In genomic region chr2:15539999-15540398, GRCh38 we compare ENCODE assay signal across 15 cellular contexts. TPM values are rescaled to one million over a fixed set of nuclear protein-coding genes. Genes with fewer than 3 reads are reported as not detected.
A peak's percentile ranks its signal among the peaks of the same experiment; 100 is the strongest.
DNase-seq lines count a peak whose midpoint lies in the region; ATAC-seq and TF ChIP-seq lines count a peak whose summit lies in the region.
"Had no signal": no experiment of that assay in that cellular context is flagged by ENCODE, and none has a peak within 500 bp of the region (broad histone marks: within the 10 kb centered on the region; RNA-seq: fewer than 3 reads in every experiment).

No MANE protein-coding gene starts in this region.

- H3K27me3 Mint-ChIP-seq in activated CD4-positive, alpha-beta T cell treated with anti-CD3 and anti-CD28 coated beads, Interleukin-2, amount 10 ng/mL, durations not matched to agents 24 days and 14 days, result no peaks in the 10 kb centered on the region
- no peaks in the 10 kb centered on the region for H3K27me3 Mint-ChIP-seq in stimulated activated naive B cell treated with anti-CD40 and anti-IgM and Interleukin-4, amounts not matched to agents 10 μg/mL and 1 μg/mL and 100 μg/mL, for 72 hours
- H3K27me3 Mint-ChIP-seq in activated CD8-positive, alpha-beta T cell treated with anti-CD3 and anti-CD28 coated beads, Interleukin-2, amount 10 ng/mL, durations not matched to agents 7 days and 5 days (ENCODE audit: low read depth), result no peaks in the 10 kb centered on the region
- H3K27me3 Mint-ChIP-seq: activated naive CD8-positive, alpha-beta T cell had no signal

- H3K9me3 ChIP-seq in Peyer's patch (no peaks in the 10 kb centered on the region), gastrocnemius medialis (no peaks in the 10 kb centered on the region)
- H3K9me3 ChIP-seq: gastroesophageal sphincter had no signal

- no peak overlapping the region for H3K4me3 ChIP-seq in Peyer's patch
- H3K4me3 ChIP-seq in gastrocnemius medialis, result no peak overlapping the region
- H3K4me3 ChIP-seq: gastroesophageal sphincter had no signal

- ATAC-seq in GM21786 (IDR thresholded peaks at IDR 0.05; ENCODE audit: unreplicated experiment), result peak; percentile 89
- ATAC-seq in HG03378 (IDR thresholded peaks at IDR 0.05; ENCODE audit: unreplicated experiment), result peak; percentile 91
- peak; percentile 45 to 52 for ATAC-seq in stimulated activated naive B cell treated with anti-CD40 and anti-IgM and Interleukin-4, amounts not matched to agents 10 μg/mL and 1 μg/mL and 100 μg/mL, for 72 hours (replicated peaks)
- ATAC-seq in gastrocnemius medialis, result no peak
- no peak for ATAC-seq in activated CD8-positive, alpha-beta T cell treated with anti-CD3 and anti-CD28 coated beads, Interleukin-2, amount 10 ng/mL, durations not matched to agents 7 days and 5 days
- ATAC-seq: gastroesophageal sphincter, Right ventricle myocardium inferior had no signal

- peaks cover 10% of the 10 kb centered on the region for H3K36me3 Mint-ChIP-seq in activated CD4-positive, alpha-beta T cell treated with anti-CD3 and anti-CD28 coated beads, Interleukin-2, amount 10 ng/mL, durations not matched to agents 24 days and 14 days (ENCODE audit: low read depth)
- peaks cover 11 to 28% of the 10 kb centered on the region in 2 donors for H3K36me3 Mint-ChIP-seq in stimulated activated naive B cell treated with anti-CD40 and anti-IgM and Interleukin-4, amounts not matched to agents 10 μg/mL and 1 μg/mL and 100 μg/mL, for 72 hours
- H3K36me3 Mint-ChIP-seq in activated CD8-positive, alpha-beta T cell treated with anti-CD3 and anti-CD28 coated beads, Interleukin-2, amount 10 ng/mL, durations not matched to agents 7 days and 5 days (ENCODE audit: low read depth), result peaks cover 11% of the 10 kb centered on the region

- intact Hi-C loops in activated CD4-positive, alpha-beta T cell treated with anti-CD3 and anti-CD28 coated beads, Interleukin-2, amount 10 ng/mL, durations not matched to agents 24 days and 14 days (cut with micrococcal nuclease), result no loop called here
- intact Hi-C loops in gastrocnemius medialis (cut with DNase I; ENCODE audit: low total_unique reads), result no loop called here

- no peak overlapping the region for H3K4me3 Mint-ChIP-seq in activated CD4-positive, alpha-beta T cell treated with anti-CD3 and anti-CD28 coated beads, Interleukin-2, amount 10 ng/mL, durations not matched to agents 24 days and 14 days
- no peak overlapping the region for H3K4me3 Mint-ChIP-seq in stimulated activated naive B cell treated with anti-CD40 and anti-IgM and Interleukin-4, amounts not matched to agents 10 μg/mL and 1 μg/mL and 100 μg/mL, for 72 hours
- H3K4me3 Mint-ChIP-seq in activated CD8-positive, alpha-beta T cell treated with anti-CD3 and anti-CD28 coated beads, Interleukin-2, amount 10 ng/mL, durations not matched to agents 7 days and 5 days, result no peak overlapping the region
- H3K4me3 Mint-ChIP-seq: activated naive CD8-positive, alpha-beta T cell had no signal

- no peaks in the 10 kb centered on the region for H3K9me3 Mint-ChIP-seq in activated CD4-positive, alpha-beta T cell treated with anti-CD3 and anti-CD28 coated beads, Interleukin-2, amount 10 ng/mL, durations not matched to agents 24 days and 14 days
- H3K9me3 Mint-ChIP-seq in stimulated activated naive B cell treated with anti-CD40 and anti-IgM and Interleukin-4, amounts not matched to agents 10 μg/mL and 1 μg/mL and 100 μg/mL, for 72 hours, result no peaks in the 10 kb centered on the region
- H3K9me3 Mint-ChIP-seq in activated CD8-positive, alpha-beta T cell treated with anti-CD3 and anti-CD28 coated beads, Interleukin-2, amount 10 ng/mL, durations not matched to agents 7 days and 5 days (ENCODE audit: insufficient read depth), result no peaks in the 10 kb centered on the region

- H3K4me1 Mint-ChIP-seq in activated CD4-positive, alpha-beta T cell treated with anti-CD3 and anti-CD28 coated beads, Interleukin-2, amount 10 ng/mL, durations not matched to agents 24 days and 14 days, result peaks cover 4% of the 10 kb centered on the region
- H3K4me1 Mint-ChIP-seq in stimulated activated naive B cell treated with anti-CD40 and anti-IgM and Interleukin-4, amounts not matched to agents 10 μg/mL and 1 μg/mL and 100 μg/mL, for 72 hours, result peaks cover 14 to 20% of the 10 kb centered on the region in 2 donors
- H3K4me1 Mint-ChIP-seq in activated CD8-positive, alpha-beta T cell treated with anti-CD3 and anti-CD28 coated beads, Interleukin-2, amount 10 ng/mL, durations not matched to agents 7 days and 5 days (ENCODE audit: low read depth), result peaks cover 9% of the 10 kb centered on the region

- in situ Hi-C loops in gastrocnemius medialis (cut with MboI; ENCODE audit: low sequenced_read_pairs in 4 of 4), result no loop called here

- no peak overlapping the region for H3K27ac Mint-ChIP-seq in activated CD4-positive, alpha-beta T cell treated with anti-CD3 and anti-CD28 coated beads, Interleukin-2, amount 10 ng/mL, durations not matched to agents 24 days and 14 days
- no peak overlapping the region for H3K27ac Mint-ChIP-seq in stimulated activated naive B cell treated with anti-CD40 and anti-IgM and Interleukin-4, amounts not matched to agents 10 μg/mL and 1 μg/mL and 100 μg/mL, for 72 hours
- H3K27ac Mint-ChIP-seq in activated CD8-positive, alpha-beta T cell treated with anti-CD3 and anti-CD28 coated beads, Interleukin-2, amount 10 ng/mL, durations not matched to agents 7 days and 5 days, result no peak overlapping the region
- H3K27ac Mint-ChIP-seq: activated naive CD8-positive, alpha-beta T cell had no signal

- H3K36me3 ChIP-seq in Peyer's patch, result peaks cover 0 to 7% (median 0%) of the 10 kb centered on the region in 3 donors
- H3K36me3 ChIP-seq in gastrocnemius medialis, result peaks cover 0 to 5% of the 10 kb centered on the region in 2 donors

- CTCF ChIA-PET in activated CD8-positive, alpha-beta T cell treated with anti-CD3 and anti-CD28 coated beads, Interleukin-2, amount 10 ng/mL, durations not matched to agents 7 days and 5 days (lab: Charles Lee), result no interaction called here

- no peak for TF ChIP-seq CTCF in Peyer's patch (IDR thresholded peaks at IDR 0.05)
- no peak for TF ChIP-seq CTCF in gastrocnemius medialis (IDR thresholded peaks at IDR 0.05 in 4 of 5, conservative IDR thresholded peaks at IDR 0.05 in 1 of 5)

- H3K4me1 ChIP-seq in Peyer's patch, result no peaks in the 10 kb centered on the region
- H3K4me1 ChIP-seq in gastrocnemius medialis, result no peaks in the 10 kb centered on the region

- peak; percentile 29 for DNase-seq in activated CD4-positive, alpha-beta T cell treated with anti-CD3 and anti-CD28 coated beads, Interleukin-2, amount 10 ng/mL, durations not matched to agents 24 days and 14 days
- no peak for DNase-seq in activated CD4-positive, alpha-beta T cell treated with anti-CD3 and anti-CD28 coated beads for 48 hours
- no peak for DNase-seq in stimulated activated naive B cell treated with anti-CD40 and anti-IgM and Interleukin-4, amounts not matched to agents 10 μg/mL and 1 μg/mL and 100 μg/mL, for 72 hours
- no peak for DNase-seq in Peyer's patch
- DNase-seq in gastrocnemius medialis, result no peak
- no peak for DNase-seq in activated CD8-positive, alpha-beta T cell treated with anti-CD3 and anti-CD28 coated beads, Interleukin-2, amount 10 ng/mL, durations not matched to agents 7 days and 5 days
- DNase-seq: activated CD4-positive, CD25-positive, alpha-beta regulatory T cell treated with anti-CD3 and anti-CD28 coated beads, Interleukin-2, amount 50 U/mL, for 72 hours; midbrain; NCI-H2107; stimulated activated CD8-positive, alpha-beta memory T cell treated with anti-CD3 and anti-CD28 coated beads, Interleukin-4, amount 100 ng/mL, for 48 hours had no signal

- TF ChIP-seq POLR2A in Peyer's patch (IDR thresholded peaks at IDR 0.05) (no peak), gastrocnemius medialis (IDR thresholded peaks at IDR 0.05) (no peak)

- H3K27ac ChIP-seq in Peyer's patch (no peak overlapping the region), gastrocnemius medialis (no peak overlapping the region)
- H3K27ac ChIP-seq: gastroesophageal sphincter had no signal

- POLR2A ChIA-PET in activated CD8-positive, alpha-beta T cell treated with anti-CD3 and anti-CD28 coated beads, Interleukin-2, amount 10 ng/mL, durations not matched to agents 7 days and 5 days (lab: Charles Lee), result no interaction called here

- H3K27me3 ChIP-seq in Peyer's patch, result no peaks in the 10 kb centered on the region
- no peaks in the 10 kb centered on the region for H3K27me3 ChIP-seq in gastrocnemius medialis
- H3K27me3 ChIP-seq: gastroesophageal sphincter had no signal

RNA-seq across cellular contexts. Expression of gene NBAS, which starts 21.1 kb away (rescaled TPM):
- 37.4 and 38.5 TPM in 2 replicates for total RNA-seq in activated CD4-positive, alpha-beta T cell treated with anti-CD3 and anti-CD28 coated beads, Interleukin-2, amount 10 ng/mL, durations not matched to agents 24 days and 14 days
- total RNA-seq in Peyer's patch (10 to 100 TPM; 43.2 to 70.2 (median 55.3) TPM), gastrocnemius medialis (10 to 100 TPM; 27.3 to 43.6 (median 28.4) TPM)
- 10 to 100 TPM; 28.2 to 31.8 TPM for total RNA-seq in activated CD8-positive, alpha-beta T cell treated with anti-CD3 and anti-CD28 coated beads, Interleukin-2, amount 10 ng/mL, durations not matched to agents 7 days and 5 days

RNA-seq across cellular contexts. Expression of gene DDX1, which starts 51.7 kb away (rescaled TPM):
- 116 TPM in 2 replicates for total RNA-seq in activated CD4-positive, alpha-beta T cell treated with anti-CD3 and anti-CD28 coated beads, Interleukin-2, amount 10 ng/mL, durations not matched to agents 24 days and 14 days
- total RNA-seq in Peyer's patch, result 10 to 100 TPM; 40.0 to 90.0 (median 52.4) TPM
- total RNA-seq in gastrocnemius medialis, result 100 to 1,000 TPM in 1 of 4 donors, 10 to 100 TPM in 3; 72.8 to 108 (median 88.6) TPM
- total RNA-seq in activated CD8-positive, alpha-beta T cell treated with anti-CD3 and anti-CD28 coated beads, Interleukin-2, amount 10 ng/mL, durations not matched to agents 7 days and 5 days, result 10 to 100 TPM; 70.2 to 72.1 TPM

Comparison
In these comparisons a context has a peak if more than half of its experiments do, and no peak if none do; other contexts are left out.
1. ATAC-seq: peak in GM21786 (single experiment), HG03378 (single experiment) and stimulated activated naive B cell treated with anti-CD40 and anti-IgM and Interleukin-4, amounts not matched to agents 10 μg/mL and 1 μg/mL and 100 μg/mL, for 72 hours (2 of 2); none in gastrocnemius medialis (0 of 2) and activated CD8-positive, alpha-beta T cell treated with anti-CD3 and anti-CD28 coated beads, Interleukin-2, amount 10 ng/mL, durations not matched to agents 7 days and 5 days (single experiment).